Comparison of ENCODE assay signal across 8 cellular contexts in genomic region chr18:58862851-58863538, GRCh38. TPM values are rescaled to one million over a fixed set of nuclear protein-coding genes. Genes with fewer than 3 reads are reported as not detected.
DNase-seq lines count a peak whose midpoint lies in the region; ATAC-seq and TF ChIP-seq lines count a peak whose summit lies in the region.

No MANE protein-coding gene starts in this region.

- peaks cover 10% of the 10 kb centered on the region for H3K36me3 Mint-ChIP-seq in activated T-helper 17 cell treated with anti-CD3 and anti-CD28 coated beads, Interleukin-2, amount 50 U/mL, for 72 hours (ENCODE audit: low read depth)
- peaks cover 13% of the 10 kb centered on the region for H3K36me3 Mint-ChIP-seq in osteocyte (ENCODE audit: unreplicated experiment)

- peaks cover 43% of the 10 kb centered on the region for H3K27me3 Mint-ChIP-seq in activated T-helper 17 cell treated with anti-CD3 and anti-CD28 coated beads, Interleukin-2, amount 50 U/mL, for 72 hours
- no peaks in the 10 kb centered on the region for H3K27me3 Mint-ChIP-seq in osteocyte (ENCODE audit: unreplicated experiment)

- TF ChIP-seq CTCF in osteocyte (IDR thresholded peaks at IDR 0.05): no peak

- peak; percentile 17 for DNase-seq in stimulated activated CD4-positive, alpha-beta T cell treated with anti-CD3 and anti-CD28 coated beads, Interleukin-12 subunit alpha, Interleukin-12 subunit beta, amount 100 ng/mL, for 4 hours
- DNase-seq in stimulated activated CD4-positive, alpha-beta T cell treated with anti-CD3 and anti-CD28 coated beads, Interleukin-4, amount 100 ng/mL, for 24 hours: no peak
- DNase-seq in M059J (ENCODE audit: low read depth) (peak; percentile 62), germinal center (ENCODE audit: low spot score) (peak; percentile 62), osteocyte (ENCODE audit: extremely low spot score, unreplicated experiment) (no peak)

- ATAC-seq in activated T-helper 17 cell treated with anti-CD3 and anti-CD28 coated beads, Interleukin-2, amount 50 U/mL, for 72 hours (replicated peaks): peak; percentile 57
- ATAC-seq in GM19452 (IDR thresholded peaks at IDR 0.05; ENCODE audit: unreplicated experiment) (no peak), GM18505 (IDR thresholded peaks at IDR 0.05; ENCODE audit: unreplicated experiment) (no peak)

- peak overlapping the region; percentile 81 for H3K27ac Mint-ChIP-seq in activated T-helper 17 cell treated with anti-CD3 and anti-CD28 coated beads, Interleukin-2, amount 50 U/mL, for 72 hours
- H3K27ac Mint-ChIP-seq in osteocyte (ENCODE audit: unreplicated experiment): peak overlapping the region; percentile 97

- H3K4me3 Mint-ChIP-seq in activated T-helper 17 cell treated with anti-CD3 and anti-CD28 coated beads, Interleukin-2, amount 50 U/mL, for 72 hours: peak overlapping the region; percentile 83
- peak overlapping the region; percentile 74 for H3K4me3 Mint-ChIP-seq in osteocyte (ENCODE audit: unreplicated experiment)

- TF ChIP-seq POLR2A in GM18505 (IDR thresholded peaks at IDR 0.05; ENCODE audit: borderline replicate concordance, extremely low read depth, insufficient read depth, insufficient read length): no peak

- no peaks in the 10 kb centered on the region for H3K4me1 Mint-ChIP-seq in activated T-helper 17 cell treated with anti-CD3 and anti-CD28 coated beads, Interleukin-2, amount 50 U/mL, for 72 hours
- H3K4me1 Mint-ChIP-seq in osteocyte (ENCODE audit: unreplicated experiment): peaks cover 66% of the 10 kb centered on the region

- no peaks in the 10 kb centered on the region for H3K9me3 Mint-ChIP-seq in activated T-helper 17 cell treated with anti-CD3 and anti-CD28 coated beads, Interleukin-2, amount 50 U/mL, for 72 hours
- no peaks in the 10 kb centered on the region for H3K9me3 Mint-ChIP-seq in osteocyte (ENCODE audit: unreplicated experiment)

RNA-seq across cellular contexts. Expression of gene ZNF532, which starts 1.7 kb away (rescaled TPM):
- 52.2 and 60.9 TPM in 2 replicates for total RNA-seq in M059J (2014; rRNA removed; shearing (Covaris generic))
- 10 to 100 TPM in 1 of 2 donors, 1 to 10 TPM in 1; 8.6 to 11.8 TPM for total RNA-seq in activated T-helper 17 cell treated with anti-CD3 and anti-CD28 coated beads, Interleukin-2, amount 50 U/mL, for 72 hours
- 92.7 and 97.8 TPM in 2 replicates for total RNA-seq in osteocyte

Comparison
In these comparisons a context has a peak if more than half of its experiments do, and no peak if none do; other contexts are left out.
1. DNase-seq: peak in stimulated activated CD4-positive, alpha-beta T cell treated with anti-CD3 and anti-CD28 coated beads, Interleukin-12 subunit alpha, Interleukin-12 subunit beta, amount 100 ng/mL, for 4 hours (single experiment), M059J (single experiment) and germinal center (single experiment); none in stimulated activated CD4-positive, alpha-beta T cell treated with anti-CD3 and anti-CD28 coated beads, Interleukin-4, amount 100 ng/mL, for 24 hours (single experiment) and osteocyte (single experiment).